Comparison of ENCODE assay signal across 16 cellular contexts in genomic region chr7:40047661-40048060, GRCh38.
DNase-seq lines count a peak whose midpoint lies in the region; ATAC-seq and TF ChIP-seq lines count a peak whose summit lies in the region.
"Had no signal": no experiment of that assay in that cellular context is flagged by ENCODE, and none has a peak within 500 bp of the region (broad histone marks: within the 10 kb centered on the region; RNA-seq: fewer than 3 reads in every experiment).

No MANE protein-coding gene starts in this region.

- DNase-seq in AG09309 (ENCODE audit: low read depth) = no peak
- DNase-seq in GM23248 = peak; percentile 17
- DNase-seq in SK-MEL-5 (ENCODE audit: low read depth, low spot score) = peak; percentile 22
- no peak for DNase-seq in kidney epithelial cell (ENCODE audit: low read depth)
- no peak for DNase-seq in NCI-H1417 treated with DMSO at 0.1 percent for 48 hours (lab: John Stamatoyannopoulos, UW)
- no peak for DNase-seq in NCI-H774 (lab: John Stamatoyannopoulos, UW)
- no peak for DNase-seq in hippocampal formation (lab: John Stamatoyannopoulos, UW)
- DNase-seq: activated T-cell treated with anti-CD3 and anti-CD28 coated beads, Interleukin-2, amount 50 U/mL, for 4 hours; effector CD4-positive, alpha-beta T cell; left ventricle myocardium inferior; NCI-H1436 treated with DMSO at 0.1 percent for 48 hours; stimulated activated naive CD8-positive, alpha-beta T cell treated with anti-CD3 and anti-CD28 coated beads, Interleukin-15, amount 100 ng/mL, for 72 hours; SW 1271 had no signal

- no peak overlapping the region for H3K4me2 ChIP-seq in GM23248 (ENCODE audit: unreplicated experiment)

- H3K4me3 ChIP-seq in AG09309 (ENCODE audit: control insufficient read depth, low read depth, low read length) = no peak overlapping the region
- H3K4me3 ChIP-seq in GM23248 = no peak overlapping the region
- H3K4me3 ChIP-seq in kidney epithelial cell (ENCODE audit: low read depth, low read length) = no peak overlapping the region
- H3K4me3 ChIP-seq: left ventricle myocardium inferior had no signal

- no peak overlapping the region for H2AFZ ChIP-seq in GM23248

- H3F3A ChIP-seq in GM23248 (ENCODE audit: insufficient read depth) = peaks cover 16% of the 10 kb centered on the region; the same call in 1 of the 2 replicates

- TF ChIP-seq CTCF in AG09309 (IDR thresholded peaks at IDR 0.05; ENCODE audit: control insufficient read depth, insufficient read depth, low read depth, low read length, missing control alignments) = peak; percentile 9
- peak; percentile 15 for TF ChIP-seq CTCF in kidney epithelial cell (IDR thresholded peaks at IDR 0.05; ENCODE audit: insufficient read depth, low read length, poor library complexity, severe bottlenecking)

- no peak overlapping the region for H3K9ac ChIP-seq in GM23248

- H3K79me2 ChIP-seq in GM23248 (ENCODE audit: insufficient read depth) = peaks cover 46% of the 10 kb centered on the region

- H3K4me1 ChIP-seq in GM23248 (ENCODE audit: insufficient read depth) = no peaks in the 10 kb centered on the region

- no peaks in the 10 kb centered on the region for H4K20me1 ChIP-seq in GM23248 (ENCODE audit: insufficient read depth)

- ATAC-seq in HG03159 (IDR thresholded peaks at IDR 0.05; ENCODE audit: unreplicated experiment) = no peak
- ATAC-seq: activated T-cell treated with anti-CD3 and anti-CD28 coated beads, Interleukin-2, amount 50 U/mL, for 4 hours; natural killer cell treated with Interleukin-12 subunit alpha and Interleukin-12 subunit beta and Interleukin-15 and Interleukin-18, amount 100 ng/mL, for 72 hours; sciatic nerve; stimulated activated naive CD8-positive, alpha-beta T cell treated with anti-CD3 and anti-CD28 coated beads, Interleukin-15, amount 100 ng/mL, for 72 hours had no signal

- H3K36me3 ChIP-seq in GM23248 (ENCODE audit: low read depth) (peaks cover 26% of the 10 kb centered on the region), kidney epithelial cell (ENCODE audit: control insufficient read depth, insufficient read depth, low read length) (no peaks in the 10 kb centered on the region)

- 96 to 97% methylated on average over 1 of the region's 1 CpG for WGBS in GM23248 (ENCODE audit: low coverage in 1 of 2, low lambda C conversion rate in 2 of 2, missing lambda C conversion rate in 2 of 2), 2 experiments

- no peak overlapping the region for H3K27ac ChIP-seq in GM23248
- H3K27ac ChIP-seq: left ventricle myocardium inferior had no signal

- in situ Hi-C loops in GM23248 (cut with MboI) (no loop called here), SK-MEL-5 (cut with HindIII; ENCODE audit: low pct_unique_long_range_greater_than_20kb, low sequenced_read_pairs) (no loop called here)

- no peaks in the 10 kb centered on the region for H3K9me2 ChIP-seq in GM23248 (ENCODE audit: insufficient read depth)

- H3K27me3 ChIP-seq in GM23248 (replicated peaks; ENCODE audit: insufficient read depth) (no peaks in the 10 kb centered on the region), kidney epithelial cell (ENCODE audit: control insufficient read depth, insufficient read depth, low read length) (no peaks in the 10 kb centered on the region)

- H3K9me3 ChIP-seq in GM23248 (ENCODE audit: low read depth) = no peaks in the 10 kb centered on the region
- H3K9me3 ChIP-seq: left ventricle myocardium inferior had no signal

Comparison
In these comparisons a context has a peak if more than half of its experiments do, and no peak if none do; other contexts are left out.
1. DNase-seq: peak in GM23248 (single experiment) and SK-MEL-5 (single experiment); none in AG09309 (single experiment), kidney epithelial cell (single experiment), NCI-H1417 treated with DMSO at 0.1 percent for 48 hours (single experiment), NCI-H774 (single experiment) and hippocampal formation (0 of 2).